15 cellular contexts compared by ENCODE assay signal in the genomic region with DNA sequence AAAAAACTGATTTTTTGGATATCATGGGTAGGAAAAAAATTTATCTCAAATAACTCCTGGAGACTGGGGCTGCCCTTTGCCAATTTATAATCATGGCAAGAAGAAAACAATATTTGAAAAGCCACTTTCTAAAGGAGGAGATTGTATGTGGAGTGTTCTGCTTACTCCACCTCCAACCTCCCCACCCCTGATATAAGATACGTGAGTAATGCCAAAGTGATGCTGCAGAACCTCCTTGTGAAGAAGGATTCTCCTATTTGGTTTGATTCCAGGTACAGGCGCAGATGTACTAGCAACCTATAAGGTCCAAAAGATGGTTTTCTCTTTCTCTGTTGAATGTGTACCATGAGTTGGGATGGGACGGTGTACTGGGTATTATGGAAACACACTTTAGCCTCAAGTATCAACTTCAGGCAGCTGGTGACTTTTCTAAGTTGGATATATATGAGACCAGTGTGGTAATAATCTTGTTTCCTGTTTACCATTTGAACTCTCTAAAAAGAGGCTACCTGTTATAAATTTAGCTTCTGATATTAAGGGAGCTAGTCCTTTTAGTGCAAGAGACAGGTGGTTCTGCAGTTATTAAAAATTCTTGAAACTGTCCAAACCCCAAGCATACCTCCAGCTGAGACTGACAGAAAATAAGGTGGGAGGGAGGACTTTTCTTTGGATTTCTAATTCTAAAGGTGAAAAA.
DNase-seq lines count a peak whose midpoint lies in the region; ATAC-seq and TF ChIP-seq lines count a peak whose summit lies in the region.
"Had no signal": no experiment of that assay in that cellular context is flagged by ENCODE, and none has a peak within 500 bp of the region (broad histone marks: within the 10 kb centered on the region; RNA-seq: fewer than 3 reads in every experiment).

No MANE protein-coding gene starts in this region.

- H3K4me3 Mint-ChIP-seq in HFFc6 = peak overlapping the region; percentile 70; the same call in 1 of the 2 replicates
- H3K4me3 Mint-ChIP-seq: CD14-positive monocyte; CD8-positive, alpha-beta T cell had no signal

- no peaks in the 10 kb centered on the region for H3K36me3 Mint-ChIP-seq in HFFc6 (ENCODE audit: low read depth)
- H3K36me3 Mint-ChIP-seq: CD14-positive monocyte; CD8-positive, alpha-beta T cell had no signal

- H3K9me2 ChIP-seq in PC-3 (replicated peaks; ENCODE audit: low read length) = no peaks in the 10 kb centered on the region

- H4K20me1 ChIP-seq in PC-3 (ENCODE audit: low read length) = no peaks in the 10 kb centered on the region

- no peak for DNase-seq in HFFc6
- peak; percentile 53 for DNase-seq in PC-3
- peak; percentile 78 for DNase-seq in epithelial cell of esophagus (ENCODE audit: low read depth)
- DNase-seq in stimulated activated CD4-positive, alpha-beta T cell treated with anti-CD3 and anti-CD28 coated beads, Interleukin-2, amount 100 ng/mL, for 48 hours = no peak
- DNase-seq in anterior cingulate cortex (lab: John Stamatoyannopoulos, UW) = no peak
- DNase-seq in SKM-1 treated with dmso at 0.1 percent for 144 hours (lab: John Stamatoyannopoulos, UW; ENCODE audit: unreplicated experiment) = no peak
- DNase-seq: CD8-positive, alpha-beta T cell; COR-L47; DND-41; GF-D8 had no signal

- peak overlapping the region; percentile 81 for H3K27ac Mint-ChIP-seq in HFFc6
- H3K27ac Mint-ChIP-seq: CD14-positive monocyte; CD8-positive, alpha-beta T cell had no signal

- CTCF ChIA-PET in PC-3 (lab: Charles Lee) = no interaction called here

- H3K4me1 ChIP-seq in PC-3 (ENCODE audit: insufficient read depth, low read length) = peaks cover 26% of the 10 kb centered on the region
- peaks cover 20% of the 10 kb centered on the region for H3K4me1 ChIP-seq in skeletal muscle satellite cell (ENCODE audit: control insufficient read depth, insufficient read depth, low read length)

- H3K4me1 Mint-ChIP-seq in HFFc6 (ENCODE audit: low read depth) = peaks cover 46% of the 10 kb centered on the region
- H3K4me1 Mint-ChIP-seq: CD14-positive monocyte had no signal

- H3K9me3 Mint-ChIP-seq in HFFc6 = no peaks in the 10 kb centered on the region

- H3K27ac ChIP-seq in PC-3 (ENCODE audit: low read length) = peak overlapping the region; percentile 66
- H3K27ac ChIP-seq: A549 had no signal

- H3F3A ChIP-seq in PC-3 (ENCODE audit: low read length, unreplicated experiment) = peaks cover 3% of the 10 kb centered on the region

- peak overlapping the region; percentile 90 for H3K4me2 ChIP-seq in PC-3 (ENCODE audit: low read length)
- H3K4me2 ChIP-seq in skeletal muscle satellite cell (ENCODE audit: low read length) = peak overlapping the region; percentile 52

- POLR2A ChIA-PET in PC-3 (lab: Charles Lee; ENCODE audit: unreplicated experiment) = no interaction called here

- no peak overlapping the region for H3K9ac ChIP-seq in PC-3 (ENCODE audit: low read length)
- H3K9ac ChIP-seq in skeletal muscle satellite cell (ENCODE audit: low read depth, low read length) = no peak overlapping the region

- BruUV-seq in PC-3 (replicated peaks; lab: Mats Ljungman, UMichigan) = no TSS peak

- H3K79me2 ChIP-seq in PC-3 (ENCODE audit: low read length) = no peaks in the 10 kb centered on the region

- intact Hi-C loops in PC-3 (cut with micrococcal nuclease) = no loop called here

- H3K27me3 Mint-ChIP-seq in HFFc6 (ENCODE audit: insufficient read depth) = no peaks in the 10 kb centered on the region

- H3K36me3 ChIP-seq in PC-3 (ENCODE audit: low read depth, low read length) (no peaks in the 10 kb centered on the region), skeletal muscle satellite cell (ENCODE audit: insufficient read depth, low read length) (no peaks in the 10 kb centered on the region)

- peak overlapping the region; percentile 58; the same call in 1 of the 2 replicates for H3K4me3 ChIP-seq in PC-3 (ENCODE audit: low read length)
- no peak overlapping the region for H3K4me3 ChIP-seq in epithelial cell of esophagus (ENCODE audit: low read length)
- H3K4me3 ChIP-seq in skeletal muscle satellite cell (ENCODE audit: low read length) = no peak overlapping the region
- H3K4me3 ChIP-seq: A549 had no signal

- TF ChIP-seq CTCF in HFFc6 (IDR thresholded peaks at IDR 0.05) (no peak), PC-3 (conservative IDR thresholded peaks at IDR 0.05; ENCODE audit: low read depth, low read length) (no peak), epithelial cell of esophagus (IDR thresholded peaks at IDR 0.05; ENCODE audit: insufficient read depth, low read depth, low read length, missing control alignments) (no peak)

- no peaks in the 10 kb centered on the region for H3K27me3 ChIP-seq in PC-3 (ENCODE audit: low read length)
- no peaks in the 10 kb centered on the region for H3K27me3 ChIP-seq in skeletal muscle satellite cell (ENCODE audit: control insufficient read depth, insufficient read depth, low read length)

- peak; percentile 41 for ATAC-seq in PC-3
- ATAC-seq: A549; CD8-positive, alpha-beta T cell; HCT116; HepG2 had no signal

- H3K9me3 ChIP-seq in PC-3 (ENCODE audit: low read length) = no peaks in the 10 kb centered on the region
- H3K9me3 ChIP-seq in skeletal muscle satellite cell (replicated peaks; ENCODE audit: low read length) = no peaks in the 10 kb centered on the region
- H3K9me3 ChIP-seq: A549 had no signal

- no peak overlapping the region for H2AFZ ChIP-seq in PC-3 (ENCODE audit: low read length)

Comparison
In these comparisons a context has a peak if more than half of its experiments do, and no peak if none do; other contexts are left out.
1. DNase-seq: peak in PC-3 (single experiment) and epithelial cell of esophagus (single experiment); none in HFFc6 (single experiment), stimulated activated CD4-positive, alpha-beta T cell treated with anti-CD3 and anti-CD28 coated beads, Interleukin-2, amount 100 ng/mL, for 48 hours (0 of 2), anterior cingulate cortex (0 of 58) and SKM-1 treated with dmso at 0.1 percent for 144 hours (single experiment).